8 cellular contexts compared by ENCODE assay signal in genomic region chr10:63227207-63227895, GRCh38.
DNase-seq lines count a peak whose midpoint lies in the region; ATAC-seq and TF ChIP-seq lines count a peak whose summit lies in the region.
"Had no signal": no experiment of that assay in that cellular context is flagged by ENCODE, and none has a peak within 500 bp of the region (broad histone marks: within the 10 kb centered on the region; RNA-seq: fewer than 3 reads in every experiment).

No MANE protein-coding gene starts in this region.

- H3K4me1 Mint-ChIP-seq in WTC11 = peaks cover 40% of the 10 kb centered on the region

- peak overlapping the region; percentile 4 for H3K27ac ChIP-seq in osteoblast (ENCODE audit: low read depth, low read length)

- CTCF ChIA-PET in WTC11 (lab: Charles Lee) = interaction anchor here (1.2 kb wide), 1 partner anchor 402 kb away, joined by 3 read pairs; no protein-coding TSS in a partner anchor

- no peaks in the 10 kb centered on the region for H3K9me3 ChIP-seq in osteoblast (ENCODE audit: low read depth, low read length)

- DNase-seq in WTC11 (ENCODE audit: low spot score) = no peak
- no peak for DNase-seq in osteoblast (ENCODE audit: insufficient read length, low spot score, missing footprints)
- DNase-seq in NOMO-1 (lab: John Stamatoyannopoulos, UW; ENCODE audit: unreplicated experiment in 2 of 2) = no peak
- DNase-seq in D341Med (ENCODE audit: low spot score) = no peak
- no peak for DNase-seq in NCI-H2196 treated with DMSO at 0.1 percent for 48 hours (lab: John Stamatoyannopoulos, UW; ENCODE audit: unreplicated experiment)
- DNase-seq: stimulated activated CD4-positive, alpha-beta T cell treated with anti-CD3 and anti-CD28 coated beads, Interleukin-4, amount 100 ng/mL, for 24 hours had no signal

- ATAC-seq in GM18868 (IDR thresholded peaks at IDR 0.05; ENCODE audit: unreplicated experiment) (peak; percentile 67), HG02798 (IDR thresholded peaks at IDR 0.05; ENCODE audit: poor library complexity, unreplicated experiment) (peak; percentile 66), WTC11 (no peak)

- peaks cover 21% of the 10 kb centered on the region for H4K20me1 ChIP-seq in osteoblast (ENCODE audit: insufficient read depth, low read length)

- peaks cover 93% of the 10 kb centered on the region for H3K79me2 ChIP-seq in osteoblast (ENCODE audit: insufficient read depth, low read length)

- H2AFZ ChIP-seq in osteoblast (ENCODE audit: low read length) = no peak overlapping the region

- POLR2A ChIA-PET in WTC11 (lab: Charles Lee) = no interaction called here

- no peak overlapping the region for H3K4me3 ChIP-seq in osteoblast (ENCODE audit: insufficient read depth, low read length)

- H3K4me2 ChIP-seq in osteoblast (ENCODE audit: insufficient read depth, low read length) = peak overlapping the region; percentile 7

- H3K4me3 Mint-ChIP-seq in WTC11 = no peak overlapping the region

- H3K9me3 Mint-ChIP-seq in WTC11 = no peaks in the 10 kb centered on the region

- no peaks in the 10 kb centered on the region for H3K27me3 Mint-ChIP-seq in WTC11 (ENCODE audit: low read depth)

- TF ChIP-seq CTCF in WTC11 (IDR thresholded peaks at IDR 0.05) = no peak
- TF ChIP-seq CTCF in osteoblast (IDR thresholded peaks at IDR 0.05; ENCODE audit: extremely low read depth, low read depth, low read length) = no peak

- 0 out of 2 replicates have a peak, but pooled peaks cover 3% of the 10 kb centered on the region for H3K36me3 Mint-ChIP-seq in WTC11

- H3K27me3 ChIP-seq in osteoblast (ENCODE audit: insufficient read depth, low read length) = no peaks in the 10 kb centered on the region

- peaks cover 9% of the 10 kb centered on the region for H3K4me1 ChIP-seq in osteoblast (ENCODE audit: insufficient read depth, low read length)

- H3K36me3 ChIP-seq in osteoblast (ENCODE audit: insufficient read depth, low read length) = no peaks in the 10 kb centered on the region

- 0 out of 2 replicates have a peak overlapping the region, but pooled peaks have one; percentile 3 for H3K27ac Mint-ChIP-seq in WTC11

TF ChIP-seq in WTC11, 78 proteins besides CTCF, POLR2A, EP300 and RAD21:
- TF ChIP-seq, protein P1, sequence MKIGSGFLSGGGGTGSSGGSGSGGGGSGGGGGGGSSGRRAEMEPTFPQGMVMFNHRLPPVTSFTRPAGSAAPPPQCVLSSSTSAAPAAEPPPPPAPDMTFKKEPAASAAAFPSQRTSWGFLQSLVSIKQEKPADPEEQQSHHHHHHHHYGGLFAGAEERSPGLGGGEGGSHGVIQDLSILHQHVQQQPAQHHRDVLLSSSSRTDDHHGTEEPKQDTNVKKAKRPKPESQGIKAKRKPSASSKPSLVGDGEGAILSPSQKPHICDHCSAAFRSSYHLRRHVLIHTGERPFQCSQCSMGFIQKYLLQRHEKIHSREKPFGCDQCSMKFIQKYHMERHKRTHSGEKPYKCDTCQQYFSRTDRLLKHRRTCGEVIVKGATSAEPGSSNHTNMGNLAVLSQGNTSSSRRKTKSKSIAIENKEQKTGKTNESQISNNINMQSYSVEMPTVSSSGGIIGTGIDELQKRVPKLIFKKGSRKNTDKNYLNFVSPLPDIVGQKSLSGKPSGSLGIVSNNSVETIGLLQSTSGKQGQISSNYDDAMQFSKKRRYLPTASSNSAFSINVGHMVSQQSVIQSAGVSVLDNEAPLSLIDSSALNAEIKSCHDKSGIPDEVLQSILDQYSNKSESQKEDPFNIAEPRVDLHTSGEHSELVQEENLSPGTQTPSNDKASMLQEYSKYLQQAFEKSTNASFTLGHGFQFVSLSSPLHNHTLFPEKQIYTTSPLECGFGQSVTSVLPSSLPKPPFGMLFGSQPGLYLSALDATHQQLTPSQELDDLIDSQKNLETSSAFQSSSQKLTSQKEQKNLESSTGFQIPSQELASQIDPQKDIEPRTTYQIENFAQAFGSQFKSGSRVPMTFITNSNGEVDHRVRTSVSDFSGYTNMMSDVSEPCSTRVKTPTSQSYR (CRISPR knock-in tag; IDR thresholded peaks at IDR 0.05) = no peak
- TF ChIP-seq ETV6 (CRISPR knock-in tag; IDR thresholded peaks at IDR 0.05) (no peak), PREB (CRISPR knock-in tag; IDR thresholded peaks at IDR 0.05; ENCODE audit: borderline replicate concordance) (no peak), ZNF423 (CRISPR knock-in tag; IDR thresholded peaks at IDR 0.05) (no peak), NFATC4 (CRISPR knock-in tag; IDR thresholded peaks at IDR 0.05) (no peak), TP53 (CRISPR knock-in tag; IDR thresholded peaks at IDR 0.05) (no peak), FOXP1 (CRISPR knock-in tag; IDR thresholded peaks at IDR 0.05; ENCODE audit: borderline replicate concordance) (no peak), MAX (CRISPR knock-in tag; IDR thresholded peaks at IDR 0.05) (no peak), NR1H2 (CRISPR knock-in tag; IDR thresholded peaks at IDR 0.05) (no peak), JUN (CRISPR knock-in tag; IDR thresholded peaks at IDR 0.05) (no peak), ELF4 (CRISPR knock-in tag; IDR thresholded peaks at IDR 0.05; ENCODE audit: low read depth) (no peak), PRRX2 (CRISPR knock-in tag; IDR thresholded peaks at IDR 0.05) (no peak), CBFB (CRISPR knock-in tag; IDR thresholded peaks at IDR 0.05; ENCODE audit: low read depth) (no peak), NR3C1 (CRISPR knock-in tag; conservative IDR thresholded peaks at IDR 0.05; ENCODE audit: low read depth) (no peak), ZNF138 (CRISPR knock-in tag; conservative IDR thresholded peaks at IDR 0.05) (no peak), RELA (CRISPR knock-in tag; IDR thresholded peaks at IDR 0.05; ENCODE audit: borderline replicate concordance) (no peak)
- TF ChIP-seq, protein P2, sequence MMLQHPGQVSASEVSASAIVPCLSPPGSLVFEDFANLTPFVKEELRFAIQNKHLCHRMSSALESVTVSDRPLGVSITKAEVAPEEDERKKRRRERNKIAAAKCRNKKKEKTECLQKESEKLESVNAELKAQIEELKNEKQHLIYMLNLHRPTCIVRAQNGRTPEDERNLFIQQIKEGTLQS (CRISPR knock-in tag; conservative IDR thresholded peaks at IDR 0.05) = no peak
- TF ChIP-seq, protein P3, sequence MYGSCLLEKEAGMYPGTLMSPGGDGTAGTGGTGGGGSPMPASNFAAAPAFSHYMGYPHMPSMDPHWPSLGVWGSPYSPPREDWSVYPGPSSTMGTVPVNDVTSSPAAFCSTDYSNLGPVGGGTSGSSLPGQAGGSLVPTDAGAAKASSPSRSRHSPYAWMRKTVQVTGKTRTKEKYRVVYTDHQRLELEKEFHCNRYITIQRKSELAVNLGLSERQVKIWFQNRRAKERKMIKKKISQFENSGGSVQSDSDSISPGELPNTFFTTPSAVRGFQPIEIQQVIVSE (CRISPR knock-in tag; IDR thresholded peaks at IDR 0.05; ENCODE audit: borderline replicate concordance) = no peak
